In genomic region chr17:47729486-47729885, GRCh38 we compare ENCODE assay signal across 21 cellular contexts. TPM values are rescaled to one million over a fixed set of nuclear protein-coding genes. Genes with fewer than 3 reads are reported as not detected.
DNase-seq lines count a peak whose midpoint lies in the region; ATAC-seq and TF ChIP-seq lines count a peak whose summit lies in the region.
"Had no signal": no experiment of that assay in that cellular context is flagged by ENCODE, and none has a peak within 500 bp of the region (broad histone marks: within the 10 kb centered on the region; RNA-seq: fewer than 3 reads in every experiment).

No MANE protein-coding gene starts in this region.

- intact Hi-C loops in activated CD4-positive, alpha-beta memory T cell treated with anti-CD3 and anti-CD28 coated beads for 36 hours (cut with micrococcal nuclease) = no loop called here
- intact Hi-C loops in spleen (cut with DNase I; ENCODE audit: low total_unique reads) = no loop called here
- intact Hi-C loops in psoas muscle (cut with DNase I) = no loop called here

- H3K4me3 Mint-ChIP-seq in activated CD4-positive, alpha-beta memory T cell treated with anti-CD3 and anti-CD28 coated beads for 36 hours = peak overlapping the region; percentile 17
- H3K4me3 Mint-ChIP-seq in activated naive CD8-positive, alpha-beta T cell treated with anti-CD3 and anti-CD28 coated beads, Interleukin-2, amount 50 U/mL, for 24 hours = no peak overlapping the region

- no peaks in the 10 kb centered on the region for H3K27me3 Mint-ChIP-seq in activated CD4-positive, alpha-beta memory T cell treated with anti-CD3 and anti-CD28 coated beads for 36 hours
- no peaks in the 10 kb centered on the region for H3K27me3 Mint-ChIP-seq in activated naive CD8-positive, alpha-beta T cell treated with anti-CD3 and anti-CD28 coated beads, Interleukin-2, amount 50 U/mL, for 24 hours

- POLR2A ChIA-PET in activated CD4-positive, alpha-beta memory T cell treated with anti-CD3 and anti-CD28 coated beads for 36 hours (lab: Charles Lee) = no interaction called here

- H3K9me3 Mint-ChIP-seq in activated CD4-positive, alpha-beta memory T cell treated with anti-CD3 and anti-CD28 coated beads for 36 hours = no peaks in the 10 kb centered on the region
- no peaks in the 10 kb centered on the region for H3K9me3 Mint-ChIP-seq in activated naive CD8-positive, alpha-beta T cell treated with anti-CD3 and anti-CD28 coated beads, Interleukin-2, amount 50 U/mL, for 24 hours

- peak overlapping the region; percentile 59 for H3K27ac Mint-ChIP-seq in activated CD4-positive, alpha-beta memory T cell treated with anti-CD3 and anti-CD28 coated beads for 36 hours
- H3K27ac Mint-ChIP-seq in activated naive CD8-positive, alpha-beta T cell treated with anti-CD3 and anti-CD28 coated beads, Interleukin-2, amount 50 U/mL, for 24 hours = peak overlapping the region; percentile 22

- H3K27ac ChIP-seq in spleen (peak overlapping the region in 2 of 8 donors; percentile 18 to 40), psoas muscle (no peak overlapping the region)
- no peak overlapping the region for H3K27ac ChIP-seq in effector memory CD4-positive, alpha-beta T cell (ENCODE audit: insufficient read depth, low read length, poor library complexity, severe bottlenecking)
- H3K27ac ChIP-seq: ascending aorta, testis had no signal

- no peak for TF ChIP-seq POLR2A in spleen (IDR thresholded peaks at IDR 0.05)

- WGBS in spleen, 5 donors = 72 to 73% (median 72%) methylated on average over 8 of the region's 8 CpGs
- WGBS in psoas muscle, 3 donors = 72 to 78% (median 74%) methylated on average over 8 of the region's 8 CpGs

- DNase-seq in H7 (peak; percentile 25), spleen (peak; percentile 47), psoas muscle (no peak)
- DNase-seq in activated CD4-positive, alpha-beta memory T cell treated with anti-CD3 and anti-CD28 coated beads for 36 hours = peak; percentile 41
- DNase-seq in activated naive CD8-positive, alpha-beta T cell treated with anti-CD3 and anti-CD28 coated beads, Interleukin-2, amount 50 U/mL, for 24 hours = no peak
- DNase-seq in effector memory CD4-positive, alpha-beta T cell = no peak
- DNase-seq: activated CD4-positive, alpha-beta T cell treated with anti-CD3 and anti-CD28 coated beads for 48 hours; cerebellar nuclear complex; foreskin melanocyte; GF-D8; left ventricle myocardium superior; NCI-H1105 treated with DMSO at 0.1 percent for 48 hours; NCI-H446; PC-3; SIG-M5; testis had no signal

- no peaks in the 10 kb centered on the region for H3K9me3 ChIP-seq in spleen
- H3K9me3 ChIP-seq in effector memory CD4-positive, alpha-beta T cell (ENCODE audit: control insufficient read depth, low read length) = no peaks in the 10 kb centered on the region
- no peaks in the 10 kb centered on the region for H3K9me3 ChIP-seq in psoas muscle
- H3K9me3 ChIP-seq: ascending aorta, HAP-1, testis had no signal

- peaks cover 0 to 55% (median 24%) of the 10 kb centered on the region in 6 donors for H3K4me1 ChIP-seq in spleen
- H3K4me1 ChIP-seq in effector memory CD4-positive, alpha-beta T cell (ENCODE audit: control insufficient read depth, insufficient read depth, low read length, poor library complexity, severe bottlenecking) = peaks cover 10% of the 10 kb centered on the region
- H3K4me1 ChIP-seq in psoas muscle = peaks cover 4% of the 10 kb centered on the region
- H3K4me1 ChIP-seq: ascending aorta, HAP-1 had no signal

- H3K4me3 ChIP-seq in H7 (ENCODE audit: insufficient read depth, low read depth, low read length) = no peak overlapping the region
- H3K4me3 ChIP-seq in spleen = no peak overlapping the region
- no peak overlapping the region for H3K4me3 ChIP-seq in effector memory CD4-positive, alpha-beta T cell (ENCODE audit: insufficient read depth, low read depth, low read length, poor library complexity, severe bottlenecking)
- no peak overlapping the region for H3K4me3 ChIP-seq in psoas muscle
- H3K4me3 ChIP-seq: ascending aorta, HAP-1, testis had no signal

- H3K4me1 Mint-ChIP-seq in activated CD4-positive, alpha-beta memory T cell treated with anti-CD3 and anti-CD28 coated beads for 36 hours (ENCODE audit: low read depth) = peaks cover 78% of the 10 kb centered on the region
- H3K4me1 Mint-ChIP-seq in activated naive CD8-positive, alpha-beta T cell treated with anti-CD3 and anti-CD28 coated beads, Interleukin-2, amount 50 U/mL, for 24 hours = peaks cover 81% of the 10 kb centered on the region

- no peaks in the 10 kb centered on the region for H3K36me3 ChIP-seq in H7 (replicated peaks; ENCODE audit: control insufficient read depth, insufficient read depth, low read length)
- no peaks in the 10 kb centered on the region for H3K36me3 ChIP-seq in spleen
- H3K36me3 ChIP-seq in effector memory CD4-positive, alpha-beta T cell (ENCODE audit: control insufficient read depth, insufficient read depth, low read length) = no peaks in the 10 kb centered on the region
- no peaks in the 10 kb centered on the region for H3K36me3 ChIP-seq in psoas muscle (ENCODE audit: insufficient read depth in 1 of 2, low read depth in 1 of 2)
- H3K36me3 ChIP-seq: ascending aorta, HAP-1 had no signal

- peaks cover 7% of the 10 kb centered on the region for H3K36me3 Mint-ChIP-seq in activated CD4-positive, alpha-beta memory T cell treated with anti-CD3 and anti-CD28 coated beads for 36 hours
- peaks cover 7% of the 10 kb centered on the region for H3K36me3 Mint-ChIP-seq in activated naive CD8-positive, alpha-beta T cell treated with anti-CD3 and anti-CD28 coated beads, Interleukin-2, amount 50 U/mL, for 24 hours (ENCODE audit: low read depth)

- TF ChIP-seq CTCF in spleen (IDR thresholded peaks at IDR 0.05 in 8 of 11, conservative IDR thresholded peaks at IDR 0.05 in 3 of 11) = no peak
- TF ChIP-seq CTCF in psoas muscle (IDR thresholded peaks at IDR 0.05) = no peak

- H3K27me3 ChIP-seq in H7 (ENCODE audit: control insufficient read depth, insufficient read depth, low read length) (peaks cover 38% of the 10 kb centered on the region), spleen (replicated peaks in 1 of 7) (peaks cover 0 to 66% (median 23%) of the 10 kb centered on the region in 7 donors), psoas muscle (ENCODE audit: insufficient read depth in 3 of 3, low read length in 2 of 3) (peaks cover 0 to 36% (median 15%) of the 10 kb centered on the region in 3 donors)
- H3K27me3 ChIP-seq in effector memory CD4-positive, alpha-beta T cell (replicated peaks; ENCODE audit: control insufficient read depth, insufficient read depth, low read length, poor library complexity, severe bottlenecking) = no peaks in the 10 kb centered on the region
- H3K27me3 ChIP-seq: testis had no signal

- CTCF ChIA-PET in activated CD4-positive, alpha-beta memory T cell treated with anti-CD3 and anti-CD28 coated beads for 36 hours (lab: Charles Lee) = interaction anchor here (1.0 to 8.0 kb wide), 2 partner anchors 25 to 30 kb away, joined by 5 to 175 read pairs; no protein-coding TSS in a partner anchor

- no peak for ATAC-seq in activated naive CD8-positive, alpha-beta T cell treated with anti-CD3 and anti-CD28 coated beads, Interleukin-2, amount 50 U/mL, for 24 hours
- ATAC-seq in psoas muscle (no peak), HG03039 (IDR thresholded peaks at IDR 0.05; ENCODE audit: unreplicated experiment) (no peak)
- ATAC-seq: left ventricle myocardium superior, PC-3 had no signal

RNA-seq across cellular contexts. Expression of gene TBX21, which starts 3.5 kb away (rescaled TPM):
- total RNA-seq in H7 (2014; rRNA removed; shearing (Covaris generic)) = not detected in 2 replicates
- 10 to 100 TPM; 57.7 to 58.2 TPM for total RNA-seq in activated CD4-positive, alpha-beta memory T cell treated with anti-CD3 and anti-CD28 coated beads for 36 hours
- total RNA-seq in spleen = 10 to 100 TPM; 10.4 to 21.7 (median 12.2) TPM
- polyA plus RNA-seq in spleen = 1 to 10 TPM; 2.6 to 8.3 (median 3.8) TPM
- under 1 TPM; 0.12 to 0.36 (median 0.19) TPM for total RNA-seq in psoas muscle
- polyA plus RNA-seq in psoas muscle = under 1 TPM in 2 of 3 donors, not detected in 1; 0.04 to 0.12 TPM
- total RNA-seq: ascending aorta, M059J, PC-3 had no signal
- polyA plus RNA-seq: neural cell had no signal

RNA-seq across cellular contexts. Expression of gene TBKBP1, which starts 35.5 kb away (rescaled TPM):
- total RNA-seq in H7 (2014; rRNA removed; shearing (Covaris generic)) = 13.9 and 16.3 TPM in 2 replicates
- total RNA-seq in activated CD4-positive, alpha-beta memory T cell treated with anti-CD3 and anti-CD28 coated beads for 36 hours = 10 to 100 TPM; 11.3 to 13.0 TPM
- total RNA-seq in spleen (10 to 100 TPM; 11.6 to 28.0 (median 19.6) TPM), psoas muscle (10 to 100 TPM; 14.5 to 20.6 (median 18.9) TPM)
- polyA plus RNA-seq in spleen (10 to 100 TPM in 2 of 3 donors, 1 to 10 TPM in 1; 3.8 to 25.7 (median 10.2) TPM), psoas muscle (10 to 100 TPM in 2 of 3 donors, 1 to 10 TPM in 1; 5.3 to 37.9 (median 27.4) TPM)

Comparison
In these comparisons a context has a peak if more than half of its experiments do, and no peak if none do; other contexts are left out.
1. DNase-seq: peak in H7 (single experiment), activated CD4-positive, alpha-beta memory T cell treated with anti-CD3 and anti-CD28 coated beads for 36 hours (single experiment) and spleen (single experiment); none in activated naive CD8-positive, alpha-beta T cell treated with anti-CD3 and anti-CD28 coated beads, Interleukin-2, amount 50 U/mL, for 24 hours (single experiment), effector memory CD4-positive, alpha-beta T cell (0 of 3) and psoas muscle (0 of 2).
2. RNA of gene TBX21, which starts 3.5 kb away (total RNA-seq): 57.7 to 58.2 TPM in activated CD4-positive, alpha-beta memory T cell treated with anti-CD3 and anti-CD28 coated beads for 36 hours and 10.4 to 21.7 TPM in spleen; 0.12 to 0.36 TPM in psoas muscle and not detected in H7; every median in the first group is over 4 times any median in the second.